8 cellular contexts compared by ENCODE assay signal in the genomic region with DNA sequence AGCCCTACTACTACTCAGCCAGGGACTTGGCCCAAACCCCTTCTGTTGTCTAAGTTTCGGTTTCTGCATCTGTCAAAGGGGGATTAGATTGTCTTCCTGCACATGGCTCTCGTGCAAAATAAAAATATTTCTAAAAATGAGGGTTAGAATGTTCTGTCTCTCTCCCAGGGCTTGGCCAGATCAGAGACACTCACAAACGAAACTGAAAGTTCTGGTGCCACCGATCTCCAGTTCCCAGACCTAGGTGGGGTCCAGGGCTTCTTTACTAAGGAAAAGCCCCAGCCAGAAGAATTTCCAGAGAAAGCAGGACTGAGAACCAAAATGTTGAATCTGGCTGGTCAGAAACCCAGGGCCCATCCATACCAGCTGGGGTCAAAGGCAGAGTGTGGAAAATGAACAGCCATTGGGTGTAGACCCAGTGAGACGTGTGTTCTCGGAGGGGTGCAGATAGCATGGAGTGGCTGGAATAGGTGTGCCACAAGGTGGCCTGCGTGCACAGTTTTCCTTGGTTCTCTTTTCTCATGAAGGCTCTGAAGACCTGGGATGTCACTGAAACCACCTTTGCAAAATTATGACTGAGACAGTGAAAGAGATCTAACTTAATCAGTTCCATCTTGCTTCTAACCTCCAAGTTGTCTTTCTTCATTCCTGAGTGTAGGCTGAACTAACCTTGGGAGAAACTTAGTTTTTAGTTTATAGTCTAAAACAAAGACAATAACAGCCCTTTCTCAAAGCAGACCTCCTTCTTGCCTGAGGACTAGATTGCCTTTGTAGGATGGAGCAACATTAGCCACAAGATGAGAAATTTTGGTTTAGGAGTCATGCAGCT. TPM values are rescaled to one million over a fixed set of nuclear protein-coding genes. Genes with fewer than 3 reads are reported as not detected.
A peak's percentile ranks its signal among the peaks of the same experiment; 100 is the strongest.
DNase-seq lines count a peak whose midpoint lies in the region; ATAC-seq, FAIRE-seq and TF ChIP-seq lines count a peak whose summit lies in the region.

No MANE protein-coding gene starts in this region.

- no peaks in the 10 kb centered on the region for H3K9me3 ChIP-seq in fibroblast of lung (ENCODE audit: control insufficient read depth, insufficient read depth, low read depth, low read length)
- no peaks in the 10 kb centered on the region for H3K9me3 ChIP-seq in tibial artery

- H3K9me3 Mint-ChIP-seq in activated T-cell treated with anti-CD3 and anti-CD28 coated beads, Interleukin-2, amount 50 U/mL, for 24 hours: no peaks in the 10 kb centered on the region

- FAIRE-seq in HTR-8/SVneo (lab: Jason Lieb, UNC): no peak

- H4K20me1 ChIP-seq in fibroblast of lung (ENCODE audit: control insufficient read depth, extremely low read depth, insufficient read depth, low read length): no peaks in the 10 kb centered on the region

- peak overlapping the region; percentile 23 for H3K27ac ChIP-seq in fibroblast of lung (ENCODE audit: insufficient read depth, low read length)
- peak overlapping the region; percentile 1 to 61 for H3K27ac ChIP-seq in tibial artery

- H3K4me3 Mint-ChIP-seq in activated T-cell treated with anti-CD3 and anti-CD28 coated beads, Interleukin-2, amount 50 U/mL, for 24 hours: peak overlapping the region; percentile 49

- peak overlapping the region; percentile 77 for H3K27ac Mint-ChIP-seq in activated T-cell treated with anti-CD3 and anti-CD28 coated beads, Interleukin-2, amount 50 U/mL, for 24 hours

- no peaks in the 10 kb centered on the region for H3K79me2 ChIP-seq in fibroblast of lung (ENCODE audit: control insufficient read depth, insufficient read depth, low read length)

- H3K27me3 Mint-ChIP-seq in activated T-cell treated with anti-CD3 and anti-CD28 coated beads, Interleukin-2, amount 50 U/mL, for 24 hours: no peaks in the 10 kb centered on the region

- DNase-seq in activated T-cell treated with anti-CD3 and anti-CD28 coated beads, Interleukin-2, amount 50 U/mL, for 24 hours: no peak
- DNase-seq in activated T-cell treated with anti-CD3 and anti-CD28 coated beads for 4 hours (no peak), SHP77 treated with DMSO at 0.1 percent for 48 hours (lab: John Stamatoyannopoulos, UW) (peak; percentile 30), fibroblast of lung (ENCODE audit: low read depth in 2 of 2) (no peak), tibial artery (peak in 1 of 2 donors; percentile 43), HTR-8/SVneo (ENCODE audit: insufficient read length, low spot score) (no peak)

- H3K27me3 ChIP-seq in fibroblast of lung (ENCODE audit: control insufficient read depth, insufficient read depth, low read length) (no peaks in the 10 kb centered on the region), tibial artery (no peaks in the 10 kb centered on the region)

- peaks cover 40% of the 10 kb centered on the region for H3K4me1 Mint-ChIP-seq in activated T-cell treated with anti-CD3 and anti-CD28 coated beads, Interleukin-2, amount 50 U/mL, for 24 hours (ENCODE audit: low read depth)

- no peak overlapping the region for H3K9ac ChIP-seq in fibroblast of lung (ENCODE audit: insufficient read depth, low read length)

- peaks cover 2% of the 10 kb centered on the region for H3K36me3 Mint-ChIP-seq in activated T-cell treated with anti-CD3 and anti-CD28 coated beads, Interleukin-2, amount 50 U/mL, for 24 hours (ENCODE audit: low read depth)

- TF ChIP-seq CTCF in fibroblast of lung (conservative IDR thresholded peaks at IDR 0.05 in 1 of 2, IDR thresholded peaks at IDR 0.05 in 1 of 2; ENCODE audit: low read depth in 1 of 2, low read length in 2 of 2) (no peak), tibial artery (IDR thresholded peaks at IDR 0.05) (no peak)

- H3K4me1 ChIP-seq in fibroblast of lung (ENCODE audit: control insufficient read depth, extremely low read depth, insufficient read depth, low read length): no peaks in the 10 kb centered on the region
- H3K4me1 ChIP-seq in tibial artery: peaks cover 0 to 20% (median 9%) of the 10 kb centered on the region in 4 donors

- peak overlapping the region; percentile 81 for H3K4me2 ChIP-seq in fibroblast of lung (ENCODE audit: extremely low read depth, insufficient read depth, low read length)

- ATAC-seq in GM18907 (IDR thresholded peaks at IDR 0.05; ENCODE audit: unreplicated experiment): no peak
- no peak for ATAC-seq in GM18502 (IDR thresholded peaks at IDR 0.05; ENCODE audit: poor library complexity, unreplicated experiment)

- peak overlapping the region in 3 of 4 experiments; percentile 32 to 43 (median 38) for H3K4me3 ChIP-seq in fibroblast of lung (replicated peaks in 1 of 4; ENCODE audit: control extremely low read depth in 1 of 4, insufficient read depth in 1 of 4, low read depth in 3 of 4, low read length in 4 of 4)
- peak overlapping the region; percentile 27 to 34 for H3K4me3 ChIP-seq in tibial artery

- H3K36me3 ChIP-seq in fibroblast of lung (ENCODE audit: control insufficient read depth, insufficient read depth, low read length): no peaks in the 10 kb centered on the region
- no peaks in the 10 kb centered on the region for H3K36me3 ChIP-seq in tibial artery

- intact Hi-C loops in tibial artery (cut with DNase I; ENCODE audit: low total_unique reads): no loop called here

- peak overlapping the region; percentile 79 for H2AFZ ChIP-seq in fibroblast of lung (ENCODE audit: low read length)

RNA-seq across cellular contexts. Expression of a gene that starts 2.2 kb away (rescaled TPM):
- total RNA-seq in fibroblast of lung: not detected in 2 replicates
- polyA plus RNA-seq in fibroblast of lung: not detected in 2 replicates
- polyA plus RNA-seq in fibroblast of lung (2012): 0.05 TPM in 1 of 2 replicates, not detected in the other
- not detected in 2 replicates for polyA minus RNA-seq in fibroblast of lung (ENCODE audit: low replicate concordance)

RNA-seq across cellular contexts. Expression of a gene that starts 4.4 kb away (rescaled TPM):
- 0.17 TPM in 1 of 2 replicates, not detected in the other for total RNA-seq in fibroblast of lung
- polyA plus RNA-seq in fibroblast of lung: not detected in 2 replicates
- not detected in 2 replicates for polyA plus RNA-seq in fibroblast of lung (2012)
- polyA minus RNA-seq in fibroblast of lung (ENCODE audit: low replicate concordance): not detected in 2 replicates

RNA-seq across cellular contexts. Expression of a gene that starts 9.6 kb away (rescaled TPM):
- total RNA-seq in fibroblast of lung: 0.77 and 1.5 TPM in 2 replicates
- polyA plus RNA-seq in fibroblast of lung: 0.34 and 0.43 TPM in 2 replicates
- 1.2 and 1.7 TPM in 2 replicates for polyA plus RNA-seq in fibroblast of lung (2012)
- 0.16 and 1.4 TPM in 2 replicates for polyA minus RNA-seq in fibroblast of lung (ENCODE audit: low replicate concordance)

RNA-seq across cellular contexts. Expression of a gene that starts 18.6 kb away (rescaled TPM):
- 6.4 and 7.4 TPM in 2 replicates for total RNA-seq in fibroblast of lung
- polyA plus RNA-seq in fibroblast of lung: 5.3 and 5.6 TPM in 2 replicates
- 6.0 and 6.5 TPM in 2 replicates for polyA plus RNA-seq in fibroblast of lung (2012)
- 0.48 TPM in 1 of 2 replicates, not detected in the other for polyA minus RNA-seq in fibroblast of lung (ENCODE audit: low replicate concordance)

RNA-seq across cellular contexts. Expression of a gene that starts 43.6 kb away (rescaled TPM):
- 59.0 and 68.1 TPM in 2 replicates for total RNA-seq in fibroblast of lung
- polyA plus RNA-seq in fibroblast of lung: 79.6 and 105 TPM in 2 replicates
- 52.0 and 69.1 TPM in 2 replicates for polyA plus RNA-seq in fibroblast of lung (2012)
- polyA minus RNA-seq in fibroblast of lung (ENCODE audit: low replicate concordance): 2.3 and 2.4 TPM in 2 replicates
